In the genomic region with DNA sequence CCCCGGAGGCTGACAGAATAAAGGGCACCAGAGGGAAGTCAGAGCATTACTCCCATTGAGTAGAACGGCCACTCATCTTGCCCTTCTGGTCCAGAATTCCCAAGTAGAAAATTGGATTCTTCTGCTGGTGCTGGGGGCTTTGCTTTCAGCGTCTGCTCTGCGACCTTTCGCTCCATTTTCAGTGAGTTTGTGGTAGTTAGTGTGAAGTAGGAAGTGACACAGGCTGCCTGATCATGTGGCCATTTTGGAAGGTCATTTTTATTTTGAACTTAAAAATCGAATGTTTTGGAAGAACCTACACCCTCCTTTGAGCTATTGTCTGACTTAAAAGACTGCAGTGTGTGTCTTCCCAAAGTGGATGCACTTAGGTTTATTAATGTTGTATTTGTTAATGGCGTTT, we compare ENCODE assay signal across 18 cellular contexts. TPM values are rescaled to one million over a fixed set of nuclear protein-coding genes. Genes with fewer than 3 reads are reported as not detected.
DNase-seq lines count a peak whose midpoint lies in the region; ATAC-seq and TF ChIP-seq lines count a peak whose summit lies in the region.
"Had no signal": no experiment of that assay in that cellular context is flagged by ENCODE, and none has a peak within 500 bp of the region (broad histone marks: within the 10 kb centered on the region; RNA-seq: fewer than 3 reads in every experiment).

No MANE protein-coding gene starts in this region.

- H3K23ac ChIP-seq in H9 (ENCODE audit: insufficient read length, low read depth, low read length) = no peak overlapping the region

- no peaks in the 10 kb centered on the region for H3K23me2 ChIP-seq in H9 (ENCODE audit: insufficient read length, low read depth, low read length, poor library complexity, severe bottlenecking)

- no peak overlapping the region for H3K4me2 ChIP-seq in H9 (ENCODE audit: insufficient read depth, insufficient read length, low read length)

- no peak overlapping the region for H3K4me3 ChIP-seq in CD4-positive, CD25-positive, alpha-beta regulatory T cell (ENCODE audit: low read depth, low read length)

- H3K56ac ChIP-seq in H9 (ENCODE audit: insufficient read length, low read depth, low read length) = no peak overlapping the region

- H3K4me1 ChIP-seq in CD4-positive, CD25-positive, alpha-beta regulatory T cell (ENCODE audit: control insufficient read depth, insufficient read depth, low read length, poor library complexity, severe bottlenecking) = no peaks in the 10 kb centered on the region
- no peaks in the 10 kb centered on the region for H3K4me1 ChIP-seq in H9 (ENCODE audit: insufficient read depth, low read length)

- H3K36me3 Mint-ChIP-seq in CD4-positive, CD25-positive, alpha-beta regulatory T cell = peaks cover 39% of the 10 kb centered on the region
- H3K36me3 Mint-ChIP-seq in H9 (ENCODE audit: insufficient read depth in 1 of 3, low read depth in 3 of 3) = peaks cover 0 to 15% (median 8%) of the 10 kb centered on the region in 3 experiments; a peak in 4 of 7 replicates
- H3K36me3 Mint-ChIP-seq in effector memory CD8-positive, alpha-beta T cell (ENCODE audit: insufficient read depth) = peaks cover 18% of the 10 kb centered on the region
- H3K36me3 Mint-ChIP-seq in osteocyte (ENCODE audit: unreplicated experiment) = peaks cover 3% of the 10 kb centered on the region

- no peak overlapping the region for H3K14ac ChIP-seq in H9 (ENCODE audit: insufficient read depth, low read length)

- no peak overlapping the region for H2BK15ac ChIP-seq in H9 (ENCODE audit: low read depth, low read length)

- H3K4me1 Mint-ChIP-seq in CD4-positive, CD25-positive, alpha-beta regulatory T cell = peaks cover 5 to 71% (median 56%) of the 10 kb centered on the region in 4 donors
- H3K4me1 Mint-ChIP-seq in H9 (peaks cover 15 to 26% of the 10 kb centered on the region in 2 experiments), osteocyte (ENCODE audit: unreplicated experiment) (peaks cover 46% of the 10 kb centered on the region)
- H3K4me1 Mint-ChIP-seq in effector memory CD8-positive, alpha-beta T cell (ENCODE audit: low read depth in 2 of 2) = peaks cover 53 to 69% of the 10 kb centered on the region in 2 donors

- no peak overlapping the region for H3K9ac ChIP-seq in H9 (ENCODE audit: extremely low read depth, insufficient read length, low read length)

- no peak overlapping the region for H2AK5ac ChIP-seq in H9 (ENCODE audit: insufficient read length, low read length)

- peak overlapping the region; percentile 2 to 74 (median 55) for H3K27ac Mint-ChIP-seq in CD4-positive, CD25-positive, alpha-beta regulatory T cell
- peak overlapping the region in 2 of 3 experiments; percentile 6 to 8; a peak in 2 of 7 replicates for H3K27ac Mint-ChIP-seq in H9
- peak overlapping the region; percentile 52 to 77 for H3K27ac Mint-ChIP-seq in effector memory CD8-positive, alpha-beta T cell
- peak overlapping the region; percentile 16 for H3K27ac Mint-ChIP-seq in osteocyte (ENCODE audit: unreplicated experiment)
- H3K27ac Mint-ChIP-seq: B cell; CD8-positive, alpha-beta T cell had no signal

- H4K91ac ChIP-seq in H9 (ENCODE audit: insufficient read length, low read depth, low read length) = no peak overlapping the region

- H3K27me3 ChIP-seq in CD4-positive, CD25-positive, alpha-beta regulatory T cell (ENCODE audit: control insufficient read depth, insufficient read depth, low read length) = no peaks in the 10 kb centered on the region
- H3K27me3 ChIP-seq in H9 (ENCODE audit: insufficient read depth, low read length) = no peaks in the 10 kb centered on the region

- H2BK5ac ChIP-seq in H9 (ENCODE audit: insufficient read length, low read length) = no peak overlapping the region

- no peak for DNase-seq in CD4-positive, CD25-positive, alpha-beta regulatory T cell
- no peak for DNase-seq in H9
- DNase-seq in effector memory CD8-positive, alpha-beta T cell = no peak
- DNase-seq in osteocyte (ENCODE audit: extremely low spot score, unreplicated experiment) = no peak
- DNase-seq in mucosa of gallbladder (ENCODE audit: low spot score) = no peak
- no peak for DNase-seq in NCI-H1105 treated with DMSO at 0.1 percent for 48 hours (lab: John Stamatoyannopoulos, UW)
- no peak for DNase-seq in activated CD4-positive, alpha-beta T cell treated with anti-CD3 and anti-CD28 coated beads, Interleukin-2, amount 50 U/mL, for 48 hours
- DNase-seq: DMS79 treated with DMSO at 0.1 percent for 48 hours; H7; NCI-H1436; NCI-H2029; NCI-H2171; NCI-H446 treated with DMSO at 0.1 percent for 48 hours; NK-92 treated with Interleukin-12 subunit alpha and Interleukin-12 subunit beta, amount 100 ng/mL, for 24 hours had no signal

- peaks cover 22% of the 10 kb centered on the region for H3K36me3 ChIP-seq in CD4-positive, CD25-positive, alpha-beta regulatory T cell (ENCODE audit: control insufficient read depth, insufficient read depth, low read length)

- no peaks in the 10 kb centered on the region for H3K9me3 Mint-ChIP-seq in CD4-positive, CD25-positive, alpha-beta regulatory T cell
- H3K9me3 Mint-ChIP-seq in H9 (no peaks in the 10 kb centered on the region), osteocyte (ENCODE audit: unreplicated experiment) (no peaks in the 10 kb centered on the region)
- H3K9me3 Mint-ChIP-seq in effector memory CD8-positive, alpha-beta T cell = no peaks in the 10 kb centered on the region
- H3K9me3 Mint-ChIP-seq: CD8-positive, alpha-beta T cell had no signal

- no peaks in the 10 kb centered on the region for H3K27me3 Mint-ChIP-seq in CD4-positive, CD25-positive, alpha-beta regulatory T cell
- H3K27me3 Mint-ChIP-seq in H9 (ENCODE audit: low read depth) (no peaks in the 10 kb centered on the region), osteocyte (ENCODE audit: unreplicated experiment) (no peaks in the 10 kb centered on the region)
- H3K27me3 Mint-ChIP-seq in effector memory CD8-positive, alpha-beta T cell = no peaks in the 10 kb centered on the region
- H3K27me3 Mint-ChIP-seq: B cell had no signal

- no peak overlapping the region for H3K4me3 Mint-ChIP-seq in CD4-positive, CD25-positive, alpha-beta regulatory T cell
- H3K4me3 Mint-ChIP-seq in H9 = no peak overlapping the region
- no peak overlapping the region for H3K4me3 Mint-ChIP-seq in effector memory CD8-positive, alpha-beta T cell
- H3K4me3 Mint-ChIP-seq in osteocyte (ENCODE audit: unreplicated experiment) = no peak overlapping the region
- H3K4me3 Mint-ChIP-seq: B cell; CD8-positive, alpha-beta T cell had no signal

- no peak overlapping the region for H4K5ac ChIP-seq in H9 (ENCODE audit: insufficient read length, low read depth, low read length)

- H3K79me1 ChIP-seq in H9 (ENCODE audit: insufficient read depth, low read depth, low read length, poor library complexity, severe bottlenecking) = peaks cover 2% of the 10 kb centered on the region

- no peaks in the 10 kb centered on the region for H3K9me3 ChIP-seq in CD4-positive, CD25-positive, alpha-beta regulatory T cell (ENCODE audit: control insufficient read depth in 2 of 2, low read length in 2 of 2)
- H3K9me3 ChIP-seq in H9 (ENCODE audit: control insufficient read depth, low read depth, low read length) = no peaks in the 10 kb centered on the region

- H3K79me2 ChIP-seq in H9 (ENCODE audit: insufficient read depth, low read length) = peaks cover 2% of the 10 kb centered on the region; the same call in 1 of the 2 replicates

- H3T11ph ChIP-seq in H9 (ENCODE audit: low read length) = no peak overlapping the region

- ATAC-seq in CD4-positive, CD25-positive, alpha-beta regulatory T cell (ENCODE audit: low read depth in 2 of 2) = no peak
- no peak for ATAC-seq in effector memory CD8-positive, alpha-beta T cell (replicated peaks)
- ATAC-seq: CD8-positive, alpha-beta T cell had no signal

- peaks cover 2% of the 10 kb centered on the region for H4K20me1 ChIP-seq in H9 (ENCODE audit: control insufficient read depth, insufficient read depth, insufficient read length)

- H2BK120ac ChIP-seq in H9 (ENCODE audit: low read depth, low read length, poor library complexity, severe bottlenecking) = no peak overlapping the region

- no peak overlapping the region for H3K4ac ChIP-seq in H9 (ENCODE audit: low read depth, low read length)

- no peak overlapping the region for H4K8ac ChIP-seq in H9 (replicated peaks; ENCODE audit: insufficient read length, low read depth, low read length)

- H2BK20ac ChIP-seq in H9 (ENCODE audit: low read depth, low read length, poor library complexity, severe bottlenecking) = no peak overlapping the region

- no peak overlapping the region for H2AFZ ChIP-seq in H9 (ENCODE audit: low read length)

- no CpG with 5 or more reads among the region's 7 CpGs for WGBS in H9 (ENCODE audit: extremely low coverage, insufficient read length, low lambda C conversion rate)

- TF ChIP-seq CTCF in H9 (conservative IDR thresholded peaks at IDR 0.05) (no peak), osteocyte (IDR thresholded peaks at IDR 0.05) (no peak)

- H3K18ac ChIP-seq in H9 (ENCODE audit: insufficient read length, low read depth, low read length) = no peak overlapping the region

- H3K27ac ChIP-seq in CD4-positive, CD25-positive, alpha-beta regulatory T cell (ENCODE audit: insufficient read depth, low read length, poor library complexity, severe bottlenecking) = no peak overlapping the region
- no peak overlapping the region for H3K27ac ChIP-seq in H9 (ENCODE audit: insufficient read length, low read depth, low read length)
- H3K27ac ChIP-seq: HL-60, RWPE1 had no signal

- no peak overlapping the region for H2BK12ac ChIP-seq in H9 (ENCODE audit: insufficient read length, low read depth, low read length)

RNA-seq across cellular contexts. Expression of gene FAM120AOS, which starts 56.7 kb away (rescaled TPM):
- 45.7 TPM for total RNA-seq in CD4-positive, CD25-positive, alpha-beta regulatory T cell
- polyA plus RNA-seq in CD4-positive, CD25-positive, alpha-beta regulatory T cell = 10 to 100 TPM; 50.2 to 64.3 (median 56.5) TPM
- total RNA-seq in H9 (2021) = 53.6 and 53.7 TPM in 2 replicates
- total RNA-seq in osteocyte = 33.9 and 36.4 TPM in 2 replicates
- 51.1 TPM for total RNA-seq in mucosa of gallbladder

RNA-seq across cellular contexts. Expression of gene FAM120A, which starts 58.6 kb away (rescaled TPM):
- total RNA-seq in CD4-positive, CD25-positive, alpha-beta regulatory T cell = 95.7 TPM
- 10 to 100 TPM; 11.3 to 14.3 (median 12.1) TPM for polyA plus RNA-seq in CD4-positive, CD25-positive, alpha-beta regulatory T cell
- 57.3 and 57.7 TPM in 2 replicates for total RNA-seq in H9 (2021)
- total RNA-seq in osteocyte = 93.1 and 95.9 TPM in 2 replicates
- 124 TPM for total RNA-seq in mucosa of gallbladder

Comparison
In these comparisons a context has a peak if more than half of its experiments do, and no peak if none do; other contexts are left out.
1. H3K27ac Mint-ChIP-seq: peak in every context shown above with its lines; median percentile 64 in effector memory CD8-positive, alpha-beta T cell; 55 in CD4-positive, CD25-positive, alpha-beta regulatory T cell; 16 in osteocyte; 7 in H9.